ENCODE assay signal across 31 cellular contexts in genomic region chr7:87287738-87288341, GRCh38.
"Had no signal": no experiment of that assay in that cellular context is flagged by ENCODE, and none has a peak within 500 bp of the region (broad histone marks: within the 10 kb centered on the region; RNA-seq: fewer than 3 reads in every experiment).

No MANE protein-coding gene starts in this region.

- H3K4me3 Mint-ChIP-seq: dendritic cell treated with granulocyte-macrophage colony-stimulating factor and Interleukin-4, amounts not matched to agents 40 ng/mL and 50 ng/mL, for 4 days; endodermal cell; mesothelial cell of epicardium; naive B cell; natural killer cell treated with Interleukin-12 subunit alpha and Interleukin-12 subunit beta and Interleukin-15 and Interleukin-18, amount 100 ng/mL, for 72 hours; neural crest cell; type B pancreatic cell had no signal

- H3K9me3 Mint-ChIP-seq: mesothelial cell of epicardium, type B pancreatic cell had no signal

- H3K27me3 ChIP-seq: colonic mucosa, foreskin keratinocyte, heart left ventricle, left lung, stomach, thyroid gland had no signal

- H3K27ac Mint-ChIP-seq: dendritic cell treated with granulocyte-macrophage colony-stimulating factor and Interleukin-4, amounts not matched to agents 40 ng/mL and 50 ng/mL, for 4 days; endodermal cell; mesothelial cell of epicardium; naive B cell; natural killer cell treated with Interleukin-12 subunit alpha and Interleukin-12 subunit beta and Interleukin-15 and Interleukin-18, amount 100 ng/mL, for 72 hours; progenitor cell of endocrine pancreas; type B pancreatic cell had no signal

- H3K4me2 ChIP-seq: smooth muscle cell had no signal

- H3K4me1 Mint-ChIP-seq: endodermal cell, mesothelial cell of epicardium, naive B cell, neural crest cell had no signal

- H3K9me3 ChIP-seq: colonic mucosa, esophagus muscularis mucosa, heart left ventricle, mucosa of descending colon, stomach, thyroid gland had no signal

- DNase-seq: colonic mucosa; effector CD8-positive, alpha-beta T cell; endodermal cell; foreskin keratinocyte; heart left ventricle; hippocampal formation; left cardiac atrium; mesenchymal stem cell; mucosa of descending colon; naive B cell; stimulated activated CD4-positive, alpha-beta T cell treated with anti-CD3 and anti-CD28 coated beads, Interleukin-12 subunit alpha, Interleukin-12 subunit beta, amount 100 ng/mL, for 4 hours; stimulated activated CD4-positive, alpha-beta T cell treated with anti-CD3 and anti-CD28 coated beads, Interleukin-1b, Interleukin-23, amount 100 ng/mL, for 48 hours; stimulated activated CD4-positive, alpha-beta T cell treated with anti-CD3 and anti-CD28 coated beads, Interleukin-4, amount 100 ng/mL, for 1 hour; stimulated activated CD8-positive, alpha-beta memory T cell treated with anti-CD3 and anti-CD28 coated beads, Interleukin-4, amount 100 ng/mL, for 48 hours; stimulated activated naive CD4-positive, alpha-beta T cell treated with Interleukin-2 at 50 U/mL for 16 hours; stomach; thyroid gland had no signal

- FAIRE-seq: islet of Langerhans had no signal

- H3K36me3 ChIP-seq: colonic mucosa, esophagus muscularis mucosa, gastroesophageal sphincter, heart left ventricle, left lung, stomach, thyroid gland had no signal

- H2AFZ ChIP-seq: parathyroid adenoma had no signal

- H3K9ac ChIP-seq: parathyroid adenoma had no signal

- ATAC-seq: foreskin keratinocyte; gastroesophageal sphincter; heart left ventricle; left cardiac atrium; left lung; mucosa of descending colon; natural killer cell treated with Interleukin-12 subunit alpha and Interleukin-12 subunit beta and Interleukin-15 and Interleukin-18, amount 100 ng/mL, for 72 hours; sciatic nerve had no signal

- H3K4me3 ChIP-seq: colonic mucosa, esophagus muscularis mucosa, gastroesophageal sphincter, heart left ventricle, left lung, mucosa of descending colon, smooth muscle cell, stomach, thyroid gland had no signal

- H3K4me1 ChIP-seq: colonic mucosa, esophagus muscularis mucosa, foreskin keratinocyte, gastroesophageal sphincter, heart left ventricle, left lung, parathyroid adenoma, stomach, thyroid gland had no signal

- H3K36me3 Mint-ChIP-seq: mesothelial cell of epicardium; naive B cell; natural killer cell treated with Interleukin-12 subunit alpha and Interleukin-12 subunit beta and Interleukin-15 and Interleukin-18, amount 100 ng/mL, for 72 hours; type B pancreatic cell had no signal

- H3K27ac ChIP-seq: colonic mucosa, epithelial cell of prostate, esophagus muscularis mucosa, foreskin keratinocyte, gastroesophageal sphincter, heart left ventricle, left lung, parathyroid adenoma, stomach, thyroid gland had no signal

- H3K79me2 ChIP-seq: parathyroid adenoma had no signal
